Comparison of ENCODE assay signal across 19 cellular contexts in the genomic region with DNA sequence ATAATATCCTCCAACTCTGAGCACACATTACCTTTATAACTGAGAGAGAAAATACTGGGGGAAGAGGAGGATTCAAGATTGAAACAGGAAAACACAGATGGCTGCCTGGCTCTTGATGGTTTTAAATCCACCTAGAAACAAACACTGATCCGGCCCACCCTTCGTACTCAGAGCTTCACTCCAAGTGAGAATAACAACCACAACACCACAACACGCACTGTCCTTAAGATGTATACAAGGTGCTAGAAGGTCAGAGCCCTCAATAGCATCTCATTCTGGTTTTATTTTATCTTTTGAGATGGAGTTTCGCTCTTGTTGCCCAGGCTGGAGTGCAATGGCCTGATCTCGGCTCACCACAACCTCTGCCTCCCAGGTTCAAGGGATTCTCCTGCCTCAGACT. TPM values are rescaled to one million over a fixed set of nuclear protein-coding genes. Genes with fewer than 3 reads are reported as not detected.
A peak's percentile ranks its signal among the peaks of the same experiment; 100 is the strongest.
DNase-seq lines count a peak whose midpoint lies in the region; ATAC-seq, FAIRE-seq and TF ChIP-seq lines count a peak whose summit lies in the region.
"Had no signal": no experiment of that assay in that cellular context is flagged by ENCODE, and none has a peak within 500 bp of the region (broad histone marks: within the 10 kb centered on the region; RNA-seq: fewer than 3 reads in every experiment).

No MANE protein-coding gene starts in this region.

- in situ Hi-C loops in GM23248 (cut with MboI) = no loop called here

- no peaks in the 10 kb centered on the region for H3K27me3 ChIP-seq in CD4-positive, alpha-beta T cell (ENCODE audit: control insufficient read depth, insufficient read depth, low read length)
- H3K27me3 ChIP-seq in GM23248 (replicated peaks; ENCODE audit: insufficient read depth) (no peaks in the 10 kb centered on the region), astrocyte (ENCODE audit: insufficient read depth, low read length) (no peaks in the 10 kb centered on the region)
- H3K27me3 ChIP-seq: MG63 had no signal

- H3K27ac ChIP-seq in CD4-positive, alpha-beta T cell (ENCODE audit: low read depth, low read length) = no peak overlapping the region
- H3K27ac ChIP-seq in GM23248 (peak overlapping the region; percentile 93), astrocyte (ENCODE audit: low read depth, low read length) (no peak overlapping the region)
- H3K27ac ChIP-seq: C4-2B had no signal

- H3K36me3 Mint-ChIP-seq in CD4-positive, alpha-beta T cell (ENCODE audit: low read depth) = peaks cover 69% of the 10 kb centered on the region
- H3K36me3 Mint-ChIP-seq in astrocyte (ENCODE audit: low read depth, unreplicated experiment) (peaks cover 18% of the 10 kb centered on the region), natural killer cell (peaks cover 7% of the 10 kb centered on the region)

- H3K79me2 ChIP-seq in GM23248 (ENCODE audit: insufficient read depth) (peaks cover 100% of the 10 kb centered on the region), astrocyte (ENCODE audit: insufficient read depth, low read length) (peaks cover 98% of the 10 kb centered on the region)

- H3K9ac ChIP-seq in GM23248 (no peak overlapping the region), astrocyte (ENCODE audit: low read length) (no peak overlapping the region)
- H3K9ac ChIP-seq: SK-N-SH had no signal

- H3K4me3 Mint-ChIP-seq in CD4-positive, alpha-beta T cell = no peak overlapping the region
- H3K4me3 Mint-ChIP-seq in astrocyte (ENCODE audit: unreplicated experiment) (peak overlapping the region; percentile 6), natural killer cell (peak overlapping the region; percentile 21)

- peaks cover 20% of the 10 kb centered on the region for H3K4me1 ChIP-seq in GM23248 (ENCODE audit: insufficient read depth)
- peaks cover 10% of the 10 kb centered on the region for H3K4me1 ChIP-seq in astrocyte (ENCODE audit: insufficient read depth, low read length)
- H3K4me1 ChIP-seq: Caco-2 had no signal

- peak overlapping the region; percentile 58 for H3K27ac Mint-ChIP-seq in CD4-positive, alpha-beta T cell
- H3K27ac Mint-ChIP-seq in astrocyte (ENCODE audit: unreplicated experiment) (peak overlapping the region; percentile 80), natural killer cell (peak overlapping the region; percentile 69 to 78)

- intact Hi-C loops in CD4-positive, alpha-beta T cell (cut with DNase I, micrococcal nuclease) = no loop called here
- intact Hi-C loops in natural killer cell (cut with micrococcal nuclease) = no loop called here

- H3K4me2 ChIP-seq in GM23248 (ENCODE audit: unreplicated experiment) (no peak overlapping the region), astrocyte (ENCODE audit: low read length) (no peak overlapping the region)
- H3K4me2 ChIP-seq: SK-N-SH had no signal

- H3K9me2 ChIP-seq in GM23248 (ENCODE audit: insufficient read depth) = no peaks in the 10 kb centered on the region
- H3K9me2 ChIP-seq: SK-N-SH had no signal

- no peak for DNase-seq in CD4-positive, alpha-beta T cell
- DNase-seq in GM23248 = no peak
- no peak for DNase-seq in astrocyte (ENCODE audit: low read depth)
- no peak for DNase-seq in natural killer cell
- no peak for DNase-seq in SIG-M5 (lab: John Stamatoyannopoulos, UW)
- DNase-seq: Caco-2, GOT3, MG63, NCI-H1105 treated with DMSO at 0.1 percent for 48 hours, NCI-H1694 treated with DMSO at 0.1 percent for 48 hours, NCI-H2107, NCI-H2227 treated with DMSO at 0.1 percent for 48 hours, Right ventricle myocardium superior, SK-N-SH had no signal

- H3K36me3 ChIP-seq in GM23248 (ENCODE audit: low read depth) (peaks cover 26% of the 10 kb centered on the region), astrocyte (ENCODE audit: insufficient read depth, low read length) (peaks cover 31% of the 10 kb centered on the region)

- H3K4me1 Mint-ChIP-seq in CD4-positive, alpha-beta T cell (ENCODE audit: low read depth) = peaks cover 63% of the 10 kb centered on the region
- H3K4me1 Mint-ChIP-seq in astrocyte (ENCODE audit: low read depth, unreplicated experiment) (peaks cover 39% of the 10 kb centered on the region), natural killer cell (peaks cover 52 to 62% of the 10 kb centered on the region in 2 donors)

- no peaks in the 10 kb centered on the region for H3K9me3 Mint-ChIP-seq in CD4-positive, alpha-beta T cell
- H3K9me3 Mint-ChIP-seq in astrocyte (ENCODE audit: unreplicated experiment) = no peaks in the 10 kb centered on the region
- no peaks in the 10 kb centered on the region for H3K9me3 Mint-ChIP-seq in natural killer cell

- WGBS in GM23248 (ENCODE audit: low coverage in 1 of 2, low lambda C conversion rate in 2 of 2, missing lambda C conversion rate in 2 of 2), 2 experiments = 89 to 94% methylated on average over 5 of the region's 5 CpGs

- ATAC-seq in CD4-positive, alpha-beta T cell (ENCODE audit: poor library complexity) = no peak
- ATAC-seq in natural killer cell (peak; percentile 88 to 96 (median 95)), HG03097 (IDR thresholded peaks at IDR 0.05; ENCODE audit: low FRiP score, unreplicated experiment) (no peak), GM19467 (IDR thresholded peaks at IDR 0.05; ENCODE audit: unreplicated experiment) (no peak), HG02623 (IDR thresholded peaks at IDR 0.05; ENCODE audit: unreplicated experiment) (no peak)
- ATAC-seq: Panc1 had no signal

- FAIRE-seq in astrocyte (lab: Jason Lieb, UNC) = no peak

- POLR2A ChIA-PET in CD4-positive, alpha-beta T cell (lab: Charles Lee) = no interaction called here

- H4K20me1 ChIP-seq in GM23248 (ENCODE audit: insufficient read depth) (peaks cover 11% of the 10 kb centered on the region; the same call in 1 of the 2 replicates), astrocyte (ENCODE audit: insufficient read depth, low read length) (peaks cover 95% of the 10 kb centered on the region)

- H3K4me3 ChIP-seq in GM23248 (no peak overlapping the region), astrocyte (ENCODE audit: insufficient read depth, low read depth, low read length) (no peak overlapping the region)
- H3K4me3 ChIP-seq: MG63 had no signal

- no peaks in the 10 kb centered on the region for H3K27me3 Mint-ChIP-seq in CD4-positive, alpha-beta T cell
- H3K27me3 Mint-ChIP-seq in astrocyte (ENCODE audit: low read depth, unreplicated experiment) (no peaks in the 10 kb centered on the region), natural killer cell (ENCODE audit: low read depth in 2 of 2) (no peaks in the 10 kb centered on the region)

- no peak overlapping the region for H2AFZ ChIP-seq in GM23248
- no peak overlapping the region for H2AFZ ChIP-seq in astrocyte (ENCODE audit: low read depth, low read length)

- H3K9me3 ChIP-seq in CD4-positive, alpha-beta T cell (ENCODE audit: control insufficient read depth, low read length) = no peaks in the 10 kb centered on the region
- H3K9me3 ChIP-seq in GM23248 (ENCODE audit: low read depth) (no peaks in the 10 kb centered on the region), astrocyte (ENCODE audit: insufficient read depth, low read depth, low read length) (no peaks in the 10 kb centered on the region)
- H3K9me3 ChIP-seq: Caco-2, MG63, SK-N-SH had no signal

- CTCF ChIA-PET in CD4-positive, alpha-beta T cell (lab: Charles Lee) = no interaction called here

- no peak for TF ChIP-seq CTCF in CD4-positive, alpha-beta T cell (IDR thresholded peaks at IDR 0.05)
- no peak for TF ChIP-seq CTCF in astrocyte (IDR thresholded peaks at IDR 0.05; ENCODE audit: insufficient read depth, low read depth, low read length)
- TF ChIP-seq CTCF in natural killer cell (IDR thresholded peaks at IDR 0.05) = no peak

- peaks cover 44% of the 10 kb centered on the region for H3F3A ChIP-seq in GM23248 (ENCODE audit: insufficient read depth)

RNA-seq across cellular contexts. Expression of gene IP6K2, which starts 9.9 kb away (rescaled TPM):
- 100 to 1,000 TPM in 1 of 2 experiments, 10 to 100 TPM in 1; 97.2 to 121 TPM for total RNA-seq in CD4-positive, alpha-beta T cell
- total RNA-seq in GM23248 (2014; rRNA removed; shearing (Covaris generic)) = 59.1 and 59.6 TPM in 2 replicates
- 56.5 and 57.4 TPM in 2 replicates for polyA plus RNA-seq in GM23248 (2016; fragmentation: Nextera tagmentation; extraction: Ambion mirVana)
- 92.9 and 104 TPM in 2 replicates for total RNA-seq in astrocyte
- 100 to 1,000 TPM; 140 to 151 (median 148) TPM for total RNA-seq in natural killer cell

RNA-seq across cellular contexts. Expression of gene NCKIPSD, which starts 21.4 kb away (rescaled TPM):
- total RNA-seq in CD4-positive, alpha-beta T cell = 10 to 100 TPM in 1 of 2 experiments, 1 to 10 TPM in 1; 9.7 to 10.8 TPM
- total RNA-seq in GM23248 (2014; rRNA removed; shearing (Covaris generic)) = 32.5 and 39.3 TPM in 2 replicates
- 20.6 and 21.7 TPM in 2 replicates for polyA plus RNA-seq in GM23248 (2016; fragmentation: Nextera tagmentation; extraction: Ambion mirVana)
- total RNA-seq in astrocyte = 18.3 and 21.6 TPM in 2 replicates
- 10 to 100 TPM; 12.2 to 14.1 (median 12.8) TPM for total RNA-seq in natural killer cell

RNA-seq across cellular contexts. Expression of gene CELSR3, which starts 44.5 kb away (rescaled TPM):
- 1 to 10 TPM; 4.9 to 5.0 TPM for total RNA-seq in CD4-positive, alpha-beta T cell
- total RNA-seq in GM23248 (2014; rRNA removed; shearing (Covaris generic)) = 1.4 TPM in 2 replicates
- 0.30 and 0.40 TPM in 2 replicates for polyA plus RNA-seq in GM23248 (2016; fragmentation: Nextera tagmentation; extraction: Ambion mirVana)
- 8.6 and 10.2 TPM in 2 replicates for total RNA-seq in astrocyte
- total RNA-seq in natural killer cell = 1 to 10 TPM; 2.0 to 3.4 (median 2.6) TPM

Comparison
In these comparisons a context has a peak if more than half of its experiments do, and no peak if none do; other contexts are left out.
1. ATAC-seq: peak in natural killer cell (3 of 3); none in CD4-positive, alpha-beta T cell (single experiment), HG03097 (single experiment), GM19467 (single experiment) and HG02623 (single experiment).
2. Peak in every context shown above with its lines, with median percentiles within 50 percentile points of each other: H3K27ac Mint-ChIP-seq.